Comparison of ENCODE assay signal across 20 cellular contexts in the genomic region with DNA sequence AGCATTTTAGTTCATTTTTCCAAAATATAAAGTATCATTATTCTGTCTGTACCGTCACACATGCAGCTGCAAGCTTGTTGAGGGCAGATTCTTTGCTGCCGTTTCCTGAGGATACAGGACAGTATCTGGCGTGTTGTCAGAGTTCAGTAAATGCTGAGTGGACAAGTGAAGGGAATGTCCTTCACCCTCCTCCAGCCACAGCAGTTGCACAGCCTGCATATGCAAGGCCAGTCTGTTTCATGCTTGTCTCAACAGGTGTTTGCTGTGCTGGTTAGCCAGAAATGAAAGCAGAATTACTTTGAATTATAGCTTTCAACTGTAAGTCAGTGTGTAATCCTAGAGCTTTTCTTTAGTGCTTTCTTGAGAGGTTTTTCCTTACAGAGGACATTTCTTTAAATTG.
"Had no signal": no experiment of that assay in that cellular context is flagged by ENCODE, and none has a peak within 500 bp of the region (broad histone marks: within the 10 kb centered on the region; RNA-seq: fewer than 3 reads in every experiment).

No MANE protein-coding gene starts in this region.

- H3K27ac ChIP-seq: HL-60, SJSA1, SK-N-MC had no signal

- H3K4me1 ChIP-seq: SJSA1 had no signal

- H3K9me3 ChIP-seq: MG63, SJSA1 had no signal

- DNase-seq: KBM-7, MG63, NCI-H1092 treated with DMSO at 0.1 percent for 48 hours, NCI-H1436 treated with DMSO at 0.1 percent for 48 hours, NCI-H1694, NCI-H187 treated with DMSO at 0.1 percent for 48 hours, NCI-H2081, NCI-H2107, NCI-H2227 treated with DMSO at 0.1 percent for 48 hours, NCI-H524, NCI-H69, NCI-H774, Right ventricle myocardium superior, RPMI8226, SIG-M5 had no signal

- H3K4me3 ChIP-seq: MG63, SJSA1, SK-N-MC had no signal

- H3K27me3 ChIP-seq: MG63, SJSA1 had no signal

- FAIRE-seq: HTR-8/SVneo, RCC 7860 had no signal
